29 cellular contexts compared by ENCODE assay signal in genomic region chr10:13354783-13355182, GRCh38.
"Had no signal": no experiment of that assay in that cellular context is flagged by ENCODE, and none has a peak within 500 bp of the region (broad histone marks: within the 10 kb centered on the region; RNA-seq: fewer than 3 reads in every experiment).

No MANE protein-coding gene starts in this region.

- FAIRE-seq: astrocyte, colon had no signal

- H3K4me3 Mint-ChIP-seq: activated CD4-positive, alpha-beta memory T cell treated with anti-CD3 and anti-CD28 coated beads, Interleukin-2, amount 10 ng/mL, durations not matched to agents 7 days and 5 days; activated CD4-positive, alpha-beta T cell treated with anti-CD3 and anti-CD28 coated beads, Interleukin-2, amount 10 ng/mL, durations not matched to agents 7 days and 5 days; activated CD8-positive, alpha-beta memory T cell treated with anti-CD3 and anti-CD28 coated beads, Interleukin-2, amount 10 ng/mL, durations not matched to agents 7 days and 5 days; activated naive CD4-positive, alpha-beta T cell treated with anti-CD3 and anti-CD28 coated beads, Interleukin-2, amount 10 ng/mL, durations not matched to agents 7 days and 5 days; activated naive CD8-positive, alpha-beta T cell; activated T-helper 1 cell treated with anti-CD3 and anti-CD28 coated beads, Interleukin-12 subunit alpha, Interleukin-12 subunit beta, Interleukin-2, Interleukin-4 antibody, amounts not matched to agents 30 ng/mL and 10 ng/mL and 1 ng/mL, durations not matched to agents 14 hours and 24 hours and 36 hours; effector memory CD8-positive, alpha-beta T cell had no signal

- ATAC-seq: activated CD8-positive, alpha-beta memory T cell treated with anti-CD3 and anti-CD28 coated beads, Interleukin-2, amount 10 ng/mL, durations not matched to agents 7 days and 5 days; effector memory CD8-positive, alpha-beta T cell; foreskin keratinocyte; gastrocnemius medialis; heart left ventricle had no signal

- H3K4me3 ChIP-seq: esophagus muscularis mucosa, gastrocnemius medialis, heart left ventricle had no signal

- H3K27ac ChIP-seq: brain microvascular endothelial cell, esophagus muscularis mucosa, foreskin keratinocyte, gastrocnemius medialis, heart left ventricle had no signal

- H3K9me3 ChIP-seq: esophagus muscularis mucosa, gastrocnemius medialis, heart left ventricle had no signal

- DNase-seq: activated CD4-positive, alpha-beta memory T cell treated with anti-CD3 and anti-CD28 coated beads, Interleukin-2, amount 10 ng/mL, durations not matched to agents 7 days and 5 days; activated CD4-positive, alpha-beta T cell treated with anti-CD3 and anti-CD28 coated beads for 1 hour; activated CD4-positive, alpha-beta T cell treated with anti-CD3 and anti-CD28 coated beads for 4 hours; activated CD4-positive, alpha-beta T cell treated with anti-CD3 and anti-CD28 coated beads, Interleukin-2, amount 10 ng/mL, durations not matched to agents 7 days and 5 days; activated CD4-positive, alpha-beta T cell treated with anti-CD3 and anti-CD28 coated beads, Interleukin-2, amount 50 U/mL, for 4 hours; activated CD8-positive, alpha-beta memory T cell treated with anti-CD3 and anti-CD28 coated beads, Interleukin-2, amount 10 ng/mL, durations not matched to agents 7 days and 5 days; activated CD8-positive, alpha-beta memory T cell treated with anti-CD3 and anti-CD28 coated beads, Interleukin-2, amount 50 U/mL, for 4 hours; activated gamma-delta T cell; activated naive CD4-positive, alpha-beta T cell; activated naive CD4-positive, alpha-beta T cell treated with anti-CD3 and anti-CD28 coated beads, Interleukin-2, amount 10 ng/mL, durations not matched to agents 7 days and 5 days; activated T-cell treated with anti-CD3 and anti-CD28 coated beads, Interleukin-2, amount 50 U/mL, for 1 hour; activated T-cell treated with anti-CD3 and anti-CD28 coated beads, Interleukin-2, amount 50 U/mL, for 48 hours; brain microvascular endothelial cell; caudate nucleus; cortex of kidney; dermis blood vessel endothelial cell; effector CD4-positive, alpha-beta T cell; effector memory CD8-positive, alpha-beta T cell; erythroblast; foreskin keratinocyte; gastrocnemius medialis; glutamatergic neuron; heart left ventricle; T-helper 2 cell had no signal

- H3K36me3 Mint-ChIP-seq: activated CD8-positive, alpha-beta memory T cell treated with anti-CD3 and anti-CD28 coated beads, Interleukin-2, amount 10 ng/mL, durations not matched to agents 7 days and 5 days; activated naive CD4-positive, alpha-beta T cell treated with anti-CD3 and anti-CD28 coated beads, Interleukin-2, amount 10 ng/mL, durations not matched to agents 7 days and 5 days; activated naive CD8-positive, alpha-beta T cell had no signal

- H3K4me1 ChIP-seq: foreskin keratinocyte had no signal

- H3K9me3 Mint-ChIP-seq: activated CD4-positive, alpha-beta memory T cell treated with anti-CD3 and anti-CD28 coated beads, Interleukin-2, amount 10 ng/mL, durations not matched to agents 7 days and 5 days; activated CD4-positive, alpha-beta T cell treated with anti-CD3 and anti-CD28 coated beads, Interleukin-2, amount 10 ng/mL, durations not matched to agents 7 days and 5 days; activated naive CD4-positive, alpha-beta T cell treated with anti-CD3 and anti-CD28 coated beads, Interleukin-2, amount 10 ng/mL, durations not matched to agents 7 days and 5 days; activated T-helper 1 cell treated with anti-CD3 and anti-CD28 coated beads, Interleukin-12 subunit alpha, Interleukin-12 subunit beta, Interleukin-2, Interleukin-4 antibody, amounts not matched to agents 30 ng/mL and 10 ng/mL and 1 ng/mL, durations not matched to agents 14 hours and 24 hours and 36 hours; effector memory CD8-positive, alpha-beta T cell had no signal

- H3K36me3 ChIP-seq: brain microvascular endothelial cell, esophagus muscularis mucosa, gastrocnemius medialis, heart left ventricle had no signal

- H3K27ac Mint-ChIP-seq: activated CD4-positive, alpha-beta memory T cell treated with anti-CD3 and anti-CD28 coated beads, Interleukin-2, amount 10 ng/mL, durations not matched to agents 7 days and 5 days; activated CD4-positive, alpha-beta T cell treated with anti-CD3 and anti-CD28 coated beads, Interleukin-2, amount 10 ng/mL, durations not matched to agents 7 days and 5 days; activated CD8-positive, alpha-beta memory T cell treated with anti-CD3 and anti-CD28 coated beads, Interleukin-2, amount 10 ng/mL, durations not matched to agents 7 days and 5 days; activated naive CD4-positive, alpha-beta T cell treated with anti-CD3 and anti-CD28 coated beads, Interleukin-2, amount 10 ng/mL, durations not matched to agents 7 days and 5 days; activated naive CD8-positive, alpha-beta T cell; activated T-helper 1 cell treated with anti-CD3 and anti-CD28 coated beads, Interleukin-12 subunit alpha, Interleukin-12 subunit beta, Interleukin-2, Interleukin-4 antibody, amounts not matched to agents 30 ng/mL and 10 ng/mL and 1 ng/mL, durations not matched to agents 14 hours and 24 hours and 36 hours; effector memory CD8-positive, alpha-beta T cell had no signal
